In genomic region chr1:226495716-226496115, GRCh38 we compare ENCODE assay signal across 21 cellular contexts. TPM values are rescaled to one million over a fixed set of nuclear protein-coding genes. Genes with fewer than 3 reads are reported as not detected.
"Had no signal": no experiment of that assay in that cellular context is flagged by ENCODE, and none has a peak within 500 bp of the region (broad histone marks: within the 10 kb centered on the region; RNA-seq: fewer than 3 reads in every experiment).

No MANE protein-coding gene starts in this region.

- H3K27ac Mint-ChIP-seq: activated CD8-positive, alpha-beta memory T cell treated with anti-CD3 and anti-CD28 coated beads, Interleukin-2, amount 10 ng/mL, durations not matched to agents 7 days and 5 days; activated naive CD4-positive, alpha-beta T cell treated with anti-CD3 and anti-CD28 coated beads, Interleukin-2, amount 10 ng/mL, durations not matched to agents 7 days and 5 days; naive thymus-derived CD4-positive, alpha-beta T cell; stimulated activated naive B cell treated with anti-CD40 and anti-IgM and Interleukin-4, amounts not matched to agents 10 μg/mL and 1 μg/mL and 100 μg/mL, for 72 hours; T-cell had no signal

- H3K9me3 Mint-ChIP-seq: activated naive CD4-positive, alpha-beta T cell treated with anti-CD3 and anti-CD28 coated beads, Interleukin-2, amount 10 ng/mL, durations not matched to agents 7 days and 5 days had no signal

- H3K27me3 ChIP-seq: adrenal gland, colonic mucosa, neutrophil, transverse colon, vagina had no signal

- DNase-seq: activated CD4-positive, alpha-beta T cell treated with anti-CD3 and anti-CD28 coated beads, Interleukin-2, amount 50 U/mL, for 4 hours; activated CD4-positive, CD25-positive, alpha-beta regulatory T cell treated with anti-CD3 and anti-CD28 coated beads, Interleukin-2, amount 50 U/mL, for 72 hours; activated CD8-positive, alpha-beta memory T cell treated with anti-CD3 and anti-CD28 coated beads, Interleukin-2, amount 10 ng/mL, durations not matched to agents 7 days and 5 days; activated naive CD4-positive, alpha-beta T cell treated with anti-CD3 and anti-CD28 coated beads, Interleukin-2, amount 10 ng/mL, durations not matched to agents 7 days and 5 days; activated T-cell treated with anti-CD3 and anti-CD28 coated beads, Interleukin-2, amount 50 U/mL, for 1 hour; adrenal gland; central memory CD4-positive, alpha-beta T cell; colonic mucosa; effector CD4-positive, alpha-beta T cell; foreskin melanocyte; naive thymus-derived CD4-positive, alpha-beta T cell; posterior cingulate gyrus; stimulated activated CD4-positive, alpha-beta T cell treated with anti-CD3 and anti-CD28 coated beads, Interleukin-2, amount 100 ng/mL, for 48 hours; stimulated activated naive B cell treated with anti-CD40 and anti-IgM and Interleukin-4, amounts not matched to agents 10 μg/mL and 1 μg/mL and 100 μg/mL, for 72 hours; T-cell; T1000; transverse colon had no signal

- H3K36me3 ChIP-seq: adrenal gland, colonic mucosa, neutrophil, transverse colon, vagina had no signal

- H3K4me3 Mint-ChIP-seq: activated CD8-positive, alpha-beta memory T cell treated with anti-CD3 and anti-CD28 coated beads, Interleukin-2, amount 10 ng/mL, durations not matched to agents 7 days and 5 days; activated naive CD4-positive, alpha-beta T cell treated with anti-CD3 and anti-CD28 coated beads, Interleukin-2, amount 10 ng/mL, durations not matched to agents 7 days and 5 days; naive thymus-derived CD4-positive, alpha-beta T cell; stimulated activated naive B cell treated with anti-CD40 and anti-IgM and Interleukin-4, amounts not matched to agents 10 μg/mL and 1 μg/mL and 100 μg/mL, for 72 hours; T-cell had no signal

- H3K27ac ChIP-seq: adrenal gland, colonic mucosa, neutrophil, transverse colon, vagina had no signal

- H3K36me3 Mint-ChIP-seq: activated CD8-positive, alpha-beta memory T cell treated with anti-CD3 and anti-CD28 coated beads, Interleukin-2, amount 10 ng/mL, durations not matched to agents 7 days and 5 days; activated naive CD4-positive, alpha-beta T cell treated with anti-CD3 and anti-CD28 coated beads, Interleukin-2, amount 10 ng/mL, durations not matched to agents 7 days and 5 days; naive thymus-derived CD4-positive, alpha-beta T cell; T-cell had no signal

- H3K4me3 ChIP-seq: adrenal gland, colonic mucosa, transverse colon, vagina had no signal

- H3K4me1 ChIP-seq: adrenal gland, colonic mucosa, transverse colon, vagina had no signal

- H3K9me3 ChIP-seq: adrenal gland, colonic mucosa, neutrophil, transverse colon, vagina had no signal

- H3K4me1 Mint-ChIP-seq: activated CD8-positive, alpha-beta memory T cell treated with anti-CD3 and anti-CD28 coated beads, Interleukin-2, amount 10 ng/mL, durations not matched to agents 7 days and 5 days; activated naive CD4-positive, alpha-beta T cell treated with anti-CD3 and anti-CD28 coated beads, Interleukin-2, amount 10 ng/mL, durations not matched to agents 7 days and 5 days; naive thymus-derived CD4-positive, alpha-beta T cell; T-cell had no signal

- ATAC-seq: activated CD8-positive, alpha-beta memory T cell treated with anti-CD3 and anti-CD28 coated beads, Interleukin-2, amount 10 ng/mL, durations not matched to agents 7 days and 5 days; naive thymus-derived CD4-positive, alpha-beta T cell; stimulated activated naive B cell treated with anti-CD40 and anti-IgM and Interleukin-4, amounts not matched to agents 10 μg/mL and 1 μg/mL and 100 μg/mL, for 72 hours; T-cell had no signal

- H3K27me3 Mint-ChIP-seq: stimulated activated naive B cell treated with anti-CD40 and anti-IgM and Interleukin-4, amounts not matched to agents 10 μg/mL and 1 μg/mL and 100 μg/mL, for 72 hours had no signal

RNA-seq across cellular contexts. Expression of gene STUM, which starts 52.8 kb away (rescaled TPM):
- total RNA-seq: activated CD8-positive, alpha-beta memory T cell treated with anti-CD3 and anti-CD28 coated beads, Interleukin-2, amount 10 ng/mL, durations not matched to agents 7 days and 5 days; endothelial cell of umbilical vein; mononuclear cell; naive thymus-derived CD4-positive, alpha-beta T cell had no signal
